ENCODE assay signal across 2 cellular contexts in genomic region chr6:2848851-2849250, GRCh38.
TF ChIP-seq lines count a peak whose summit lies in the region.

No MANE protein-coding gene starts in this region.

TF ChIP-seq in IMR-90, 13 proteins besides CTCF, POLR2A, EP300 and RAD21:
- no peak for TF ChIP-seq CHD1 (IDR thresholded peaks at IDR 0.05; ENCODE audit: low read depth, low read length)
- no peak for TF ChIP-seq NFE2L2 (IDR thresholded peaks at IDR 0.05; ENCODE audit: low read depth, low read length)
- TF ChIP-seq SMC3 (IDR thresholded peaks at IDR 0.05; ENCODE audit: low read depth, low read length): no peak

TF ChIP-seq in H1, 55 proteins besides CTCF, POLR2A, EP300 and RAD21:
- TF ChIP-seq EZH2 (IDR thresholded peaks at IDR 0.05; ENCODE audit: low read depth, low read length, severe bottlenecking): no peak
- TF ChIP-seq ASH2L (IDR thresholded peaks at IDR 0.05; ENCODE audit: low read length): no peak
- TF ChIP-seq TBP (IDR thresholded peaks at IDR 0.05; ENCODE audit: low read depth, low read length): 0 out of 2 replicates have a peak, but pooled peaks have one; percentile 51
- TF ChIP-seq TAF1 (IDR thresholded peaks at IDR 0.05; ENCODE audit: low read depth, low read length): peak; percentile 48; the same call in 1 of the 2 replicates
- peak; percentile 55; the same call in 1 of the 2 replicates for TF ChIP-seq MAX (IDR thresholded peaks at IDR 0.05)
- no peak for TF ChIP-seq CBX5 (IDR thresholded peaks at IDR 0.05; ENCODE audit: low read depth, low read length)
- peak; percentile 43 for TF ChIP-seq POLR2AphosphoS5 (IDR thresholded peaks at IDR 0.05; ENCODE audit: low read depth, low read length)
- TF ChIP-seq NANOG (IDR thresholded peaks at IDR 0.05; ENCODE audit: insufficient read depth, low read depth, low read length, poor library complexity, severe bottlenecking): no peak
- TF ChIP-seq ZNF274 (IDR thresholded peaks at IDR 0.05; ENCODE audit: borderline replicate concordance, extremely low read depth, low read length): no peak
- no peak for TF ChIP-seq JUND (IDR thresholded peaks at IDR 0.05; ENCODE audit: low read length)
- TF ChIP-seq, protein P1, sequence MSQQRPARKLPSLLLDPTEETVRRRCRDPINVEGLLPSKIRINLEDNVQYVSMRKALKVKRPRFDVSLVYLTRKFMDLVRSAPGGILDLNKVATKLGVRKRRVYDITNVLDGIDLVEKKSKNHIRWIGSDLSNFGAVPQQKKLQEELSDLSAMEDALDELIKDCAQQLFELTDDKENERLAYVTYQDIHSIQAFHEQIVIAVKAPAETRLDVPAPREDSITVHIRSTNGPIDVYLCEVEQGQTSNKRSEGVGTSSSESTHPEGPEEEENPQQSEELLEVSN (IDR thresholded peaks at IDR 0.05): 0 out of 2 replicates have a peak, but pooled peaks have one; percentile 16
- no peak for TF ChIP-seq BCL11A (IDR thresholded peaks at IDR 0.05; ENCODE audit: low read depth in 2 of 2, low read length in 2 of 2)
- TF ChIP-seq ATF3 (IDR thresholded peaks at IDR 0.05; ENCODE audit: insufficient read depth, low read depth, low read length): no peak
- no peak for TF ChIP-seq CREB1 (IDR thresholded peaks at IDR 0.05)
